ENCODE assay signal across 1 cellular context in the genomic region with DNA sequence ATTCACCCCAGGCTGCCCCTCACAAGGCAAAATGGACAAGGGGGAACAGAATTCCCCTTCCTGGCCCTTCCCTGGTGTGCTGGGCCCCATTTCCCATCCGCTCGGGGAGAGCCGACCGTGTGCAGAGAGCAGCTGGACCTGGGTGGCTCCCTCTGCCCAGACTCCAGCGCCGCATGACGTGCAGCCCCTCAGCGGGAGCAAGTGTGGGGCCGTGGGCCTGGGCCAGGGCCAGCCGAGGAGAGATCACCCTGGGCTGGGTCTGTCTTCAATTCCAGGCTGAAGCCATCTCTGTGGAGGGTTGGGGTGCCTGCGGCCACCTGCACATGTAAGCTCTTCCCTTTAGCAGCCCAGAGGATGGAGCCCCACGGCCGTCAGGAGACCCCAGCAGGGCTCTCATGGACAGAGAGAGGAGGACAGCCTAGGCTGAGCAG.
TF ChIP-seq lines count a peak whose summit lies in the region.

No MANE protein-coding gene starts in this region.

TF ChIP-seq in HepG2, 621 proteins besides CTCF, POLR2A, EP300 and RAD21 (continues in another document):
- TF ChIP-seq HNF4G (IDR thresholded peaks at IDR 0.05; ENCODE audit: borderline replicate concordance, low read depth, low read length), result no peak
- no peak for TF ChIP-seq HNF4G (CRISPR knock-in tag; IDR thresholded peaks at IDR 0.05; ENCODE audit: borderline replicate concordance, low read depth)
- TF ChIP-seq ZNF546 (CRISPR knock-in tag; conservative IDR thresholded peaks at IDR 0.05), result 0 out of 2 replicates have a peak, but pooled peaks have one; percentile 64
- no peak for TF ChIP-seq PHF20 (CRISPR knock-in tag; IDR thresholded peaks at IDR 0.05)
- TF ChIP-seq, protein P1, sequence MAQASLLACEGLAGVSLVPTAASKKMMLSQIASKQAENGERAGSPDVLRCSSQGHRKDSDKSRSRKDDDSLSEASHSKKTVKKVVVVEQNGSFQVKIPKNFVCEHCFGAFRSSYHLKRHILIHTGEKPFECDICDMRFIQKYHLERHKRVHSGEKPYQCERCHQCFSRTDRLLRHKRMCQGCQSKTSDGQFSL (CRISPR knock-in tag; IDR thresholded peaks at IDR 0.05), result no peak
- no peak for TF ChIP-seq ZNF557 (CRISPR knock-in tag; IDR thresholded peaks at IDR 0.05)
- TF ChIP-seq, protein P2, sequence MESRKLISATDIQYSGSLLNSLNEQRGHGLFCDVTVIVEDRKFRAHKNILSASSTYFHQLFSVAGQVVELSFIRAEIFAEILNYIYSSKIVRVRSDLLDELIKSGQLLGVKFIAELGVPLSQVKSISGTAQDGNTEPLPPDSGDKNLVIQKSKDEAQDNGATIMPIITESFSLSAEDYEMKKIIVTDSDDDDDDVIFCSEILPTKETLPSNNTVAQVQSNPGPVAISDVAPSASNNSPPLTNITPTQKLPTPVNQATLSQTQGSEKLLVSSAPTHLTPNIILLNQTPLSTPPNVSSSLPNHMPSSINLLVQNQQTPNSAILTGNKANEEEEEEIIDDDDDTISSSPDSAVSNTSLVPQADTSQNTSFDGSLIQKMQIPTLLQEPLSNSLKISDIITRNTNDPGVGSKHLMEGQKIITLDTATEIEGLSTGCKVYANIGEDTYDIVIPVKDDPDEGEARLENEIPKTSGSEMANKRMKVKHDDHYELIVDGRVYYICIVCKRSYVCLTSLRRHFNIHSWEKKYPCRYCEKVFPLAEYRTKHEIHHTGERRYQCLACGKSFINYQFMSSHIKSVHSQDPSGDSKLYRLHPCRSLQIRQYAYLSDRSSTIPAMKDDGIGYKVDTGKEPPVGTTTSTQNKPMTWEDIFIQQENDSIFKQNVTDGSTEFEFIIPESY (CRISPR knock-in tag; IDR thresholded peaks at IDR 0.05), result 0 out of 2 replicates have a peak, but pooled peaks have one; percentile 3
- no peak for TF ChIP-seq ZZZ3 (CRISPR knock-in tag; IDR thresholded peaks at IDR 0.05; ENCODE audit: borderline replicate concordance)
- TF ChIP-seq, protein P3, sequence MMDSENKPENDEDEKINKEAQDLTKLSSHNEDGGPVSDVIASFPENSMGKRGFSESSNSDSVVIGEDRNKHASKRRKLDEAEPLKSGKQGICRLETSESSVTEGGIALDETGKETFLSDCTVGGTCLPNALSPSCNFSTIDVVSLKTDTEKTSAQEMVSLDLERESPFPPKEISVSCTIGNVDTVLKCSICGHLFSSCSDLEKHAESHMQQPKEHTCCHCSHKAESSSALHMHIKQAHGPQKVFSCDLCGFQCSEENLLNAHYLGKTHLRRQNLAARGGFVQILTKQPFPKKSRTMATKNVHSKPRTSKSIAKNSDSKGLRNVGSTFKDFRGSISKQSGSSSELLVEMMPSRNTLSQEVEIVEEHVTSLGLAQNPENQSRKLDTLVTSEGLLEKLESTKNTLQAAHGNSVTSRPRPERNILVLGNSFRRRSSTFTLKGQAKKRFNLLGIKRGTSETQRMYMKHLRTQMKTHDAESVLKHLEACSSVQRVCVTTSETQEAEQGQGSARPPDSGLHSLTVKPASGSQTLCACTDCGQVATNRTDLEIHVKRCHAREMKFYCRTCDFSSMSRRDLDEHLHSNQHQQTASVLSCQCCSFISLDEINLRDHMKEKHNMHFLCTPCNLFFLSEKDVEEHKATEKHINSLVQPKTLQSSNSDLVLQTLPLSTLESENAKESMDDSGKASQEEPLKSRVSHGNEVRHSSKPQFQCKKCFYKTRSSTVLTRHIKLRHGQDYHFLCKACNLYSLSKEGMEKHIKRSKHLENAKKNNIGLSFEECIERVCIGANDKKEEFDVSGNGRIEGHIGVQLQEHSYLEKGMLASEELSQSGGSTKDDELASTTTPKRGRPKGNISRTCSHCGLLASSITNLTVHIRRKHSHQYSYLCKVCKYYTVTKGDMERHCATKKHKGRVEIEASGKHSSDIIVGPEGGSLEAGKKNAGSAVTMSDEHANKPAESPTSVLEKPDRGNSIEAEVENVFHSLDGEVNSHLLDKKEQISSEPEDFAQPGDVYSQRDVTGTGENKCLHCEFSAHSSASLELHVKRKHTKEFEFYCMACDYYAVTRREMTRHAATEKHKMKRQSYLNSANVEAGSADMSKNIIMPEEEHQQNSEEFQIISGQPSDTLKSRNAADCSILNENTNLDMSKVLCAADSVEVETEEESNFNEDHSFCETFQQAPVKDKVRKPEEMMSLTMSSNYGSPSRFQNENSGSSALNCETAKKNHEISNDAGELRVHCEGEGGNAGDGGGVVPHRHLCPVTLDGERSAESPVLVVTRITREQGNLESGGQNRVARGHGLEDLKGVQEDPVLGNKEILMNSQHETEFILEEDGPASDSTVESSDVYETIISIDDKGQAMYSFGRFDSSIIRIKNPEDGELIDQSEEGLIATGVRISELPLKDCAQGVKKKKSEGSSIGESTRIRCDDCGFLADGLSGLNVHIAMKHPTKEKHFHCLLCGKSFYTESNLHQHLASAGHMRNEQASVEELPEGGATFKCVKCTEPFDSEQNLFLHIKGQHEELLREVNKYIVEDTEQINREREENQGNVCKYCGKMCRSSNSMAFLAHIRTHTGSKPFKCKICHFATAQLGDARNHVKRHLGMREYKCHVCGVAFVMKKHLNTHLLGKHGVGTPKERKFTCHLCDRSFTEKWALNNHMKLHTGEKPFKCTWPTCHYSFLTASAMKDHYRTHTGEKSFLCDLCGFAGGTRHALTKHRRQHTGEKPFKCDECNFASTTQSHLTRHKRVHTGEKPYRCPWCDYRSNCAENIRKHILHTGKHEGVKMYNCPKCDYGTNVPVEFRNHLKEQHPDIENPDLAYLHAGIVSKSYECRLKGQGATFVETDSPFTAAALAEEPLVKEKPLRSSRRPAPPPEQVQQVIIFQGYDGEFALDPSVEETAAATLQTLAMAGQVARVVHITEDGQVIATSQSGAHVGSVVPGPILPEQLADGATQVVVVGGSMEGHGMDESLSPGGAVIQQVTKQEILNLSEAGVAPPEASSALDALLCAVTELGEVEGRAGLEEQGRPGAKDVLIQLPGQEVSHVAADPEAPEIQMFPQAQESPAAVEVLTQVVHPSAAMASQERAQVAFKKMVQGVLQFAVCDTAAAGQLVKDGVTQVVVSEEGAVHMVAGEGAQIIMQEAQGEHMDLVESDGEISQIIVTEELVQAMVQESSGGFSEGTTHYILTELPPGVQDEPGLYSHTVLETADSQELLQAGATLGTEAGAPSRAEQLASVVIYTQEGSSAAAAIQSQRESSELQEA (CRISPR knock-in tag; IDR thresholded peaks at IDR 0.05; ENCODE audit: not compliant biosample characterization), result no peak
- no peak for TF ChIP-seq TCF7 (IDR thresholded peaks at IDR 0.05; ENCODE audit: low read depth)
- no peak for TF ChIP-seq REPIN1 (CRISPR knock-in tag; IDR thresholded peaks at IDR 0.05; ENCODE audit: borderline replicate concordance, low read depth)
- TF ChIP-seq ZNF781 (CRISPR knock-in tag; IDR thresholded peaks at IDR 0.05; ENCODE audit: borderline replicate concordance, not compliant biosample characterization), result no peak
- TF ChIP-seq ZNF547 (CRISPR knock-in tag; IDR thresholded peaks at IDR 0.05), result peak; percentile 49; the same call in 1 of the 2 replicates
- TF ChIP-seq ZMYM4 (CRISPR knock-in tag; IDR thresholded peaks at IDR 0.05), result no peak
- TF ChIP-seq, protein P4, sequence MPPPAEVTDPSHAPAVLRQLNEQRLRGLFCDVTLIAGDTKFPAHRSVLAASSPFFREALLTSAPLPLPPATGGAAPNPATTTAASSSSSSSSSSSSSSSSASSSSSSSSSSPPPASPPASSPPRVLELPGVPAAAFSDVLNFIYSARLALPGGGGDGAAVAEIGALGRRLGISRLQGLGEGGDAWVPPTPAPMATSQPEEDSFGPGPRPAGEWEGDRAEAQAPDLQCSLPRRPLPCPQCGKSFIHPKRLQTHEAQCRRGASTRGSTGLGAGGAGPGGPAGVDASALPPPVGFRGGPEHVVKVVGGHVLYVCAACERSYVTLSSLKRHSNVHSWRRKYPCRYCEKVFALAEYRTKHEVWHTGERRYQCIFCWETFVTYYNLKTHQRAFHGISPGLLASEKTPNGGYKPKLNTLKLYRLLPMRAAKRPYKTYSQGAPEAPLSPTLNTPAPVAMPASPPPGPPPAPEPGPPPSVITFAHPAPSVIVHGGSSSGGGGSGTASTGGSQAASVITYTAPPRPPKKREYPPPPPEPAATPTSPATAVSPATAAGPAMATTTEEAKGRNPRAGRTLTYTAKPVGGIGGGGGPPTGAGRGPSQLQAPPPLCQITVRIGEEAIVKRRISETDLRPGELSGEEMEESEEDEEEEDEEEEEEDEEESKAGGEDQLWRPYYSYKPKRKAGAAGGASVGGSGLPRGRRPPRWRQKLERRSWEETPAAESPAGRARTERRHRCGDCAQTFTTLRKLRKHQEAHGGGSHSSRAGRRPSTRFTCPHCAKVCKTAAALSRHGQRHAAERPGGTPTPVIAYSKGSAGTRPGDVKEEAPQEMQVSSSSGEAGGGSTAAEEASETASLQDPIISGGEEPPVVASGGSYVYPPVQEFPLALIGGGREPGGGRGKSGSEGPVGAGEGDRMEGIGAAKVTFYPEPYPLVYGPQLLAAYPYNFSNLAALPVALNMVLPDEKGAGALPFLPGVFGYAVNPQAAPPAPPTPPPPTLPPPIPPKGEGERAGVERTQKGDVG (CRISPR knock-in tag; IDR thresholded peaks at IDR 0.05; ENCODE audit: borderline replicate concordance), result peak; percentile 58; the same call in 1 of the 2 replicates
- TF ChIP-seq, protein P5, sequence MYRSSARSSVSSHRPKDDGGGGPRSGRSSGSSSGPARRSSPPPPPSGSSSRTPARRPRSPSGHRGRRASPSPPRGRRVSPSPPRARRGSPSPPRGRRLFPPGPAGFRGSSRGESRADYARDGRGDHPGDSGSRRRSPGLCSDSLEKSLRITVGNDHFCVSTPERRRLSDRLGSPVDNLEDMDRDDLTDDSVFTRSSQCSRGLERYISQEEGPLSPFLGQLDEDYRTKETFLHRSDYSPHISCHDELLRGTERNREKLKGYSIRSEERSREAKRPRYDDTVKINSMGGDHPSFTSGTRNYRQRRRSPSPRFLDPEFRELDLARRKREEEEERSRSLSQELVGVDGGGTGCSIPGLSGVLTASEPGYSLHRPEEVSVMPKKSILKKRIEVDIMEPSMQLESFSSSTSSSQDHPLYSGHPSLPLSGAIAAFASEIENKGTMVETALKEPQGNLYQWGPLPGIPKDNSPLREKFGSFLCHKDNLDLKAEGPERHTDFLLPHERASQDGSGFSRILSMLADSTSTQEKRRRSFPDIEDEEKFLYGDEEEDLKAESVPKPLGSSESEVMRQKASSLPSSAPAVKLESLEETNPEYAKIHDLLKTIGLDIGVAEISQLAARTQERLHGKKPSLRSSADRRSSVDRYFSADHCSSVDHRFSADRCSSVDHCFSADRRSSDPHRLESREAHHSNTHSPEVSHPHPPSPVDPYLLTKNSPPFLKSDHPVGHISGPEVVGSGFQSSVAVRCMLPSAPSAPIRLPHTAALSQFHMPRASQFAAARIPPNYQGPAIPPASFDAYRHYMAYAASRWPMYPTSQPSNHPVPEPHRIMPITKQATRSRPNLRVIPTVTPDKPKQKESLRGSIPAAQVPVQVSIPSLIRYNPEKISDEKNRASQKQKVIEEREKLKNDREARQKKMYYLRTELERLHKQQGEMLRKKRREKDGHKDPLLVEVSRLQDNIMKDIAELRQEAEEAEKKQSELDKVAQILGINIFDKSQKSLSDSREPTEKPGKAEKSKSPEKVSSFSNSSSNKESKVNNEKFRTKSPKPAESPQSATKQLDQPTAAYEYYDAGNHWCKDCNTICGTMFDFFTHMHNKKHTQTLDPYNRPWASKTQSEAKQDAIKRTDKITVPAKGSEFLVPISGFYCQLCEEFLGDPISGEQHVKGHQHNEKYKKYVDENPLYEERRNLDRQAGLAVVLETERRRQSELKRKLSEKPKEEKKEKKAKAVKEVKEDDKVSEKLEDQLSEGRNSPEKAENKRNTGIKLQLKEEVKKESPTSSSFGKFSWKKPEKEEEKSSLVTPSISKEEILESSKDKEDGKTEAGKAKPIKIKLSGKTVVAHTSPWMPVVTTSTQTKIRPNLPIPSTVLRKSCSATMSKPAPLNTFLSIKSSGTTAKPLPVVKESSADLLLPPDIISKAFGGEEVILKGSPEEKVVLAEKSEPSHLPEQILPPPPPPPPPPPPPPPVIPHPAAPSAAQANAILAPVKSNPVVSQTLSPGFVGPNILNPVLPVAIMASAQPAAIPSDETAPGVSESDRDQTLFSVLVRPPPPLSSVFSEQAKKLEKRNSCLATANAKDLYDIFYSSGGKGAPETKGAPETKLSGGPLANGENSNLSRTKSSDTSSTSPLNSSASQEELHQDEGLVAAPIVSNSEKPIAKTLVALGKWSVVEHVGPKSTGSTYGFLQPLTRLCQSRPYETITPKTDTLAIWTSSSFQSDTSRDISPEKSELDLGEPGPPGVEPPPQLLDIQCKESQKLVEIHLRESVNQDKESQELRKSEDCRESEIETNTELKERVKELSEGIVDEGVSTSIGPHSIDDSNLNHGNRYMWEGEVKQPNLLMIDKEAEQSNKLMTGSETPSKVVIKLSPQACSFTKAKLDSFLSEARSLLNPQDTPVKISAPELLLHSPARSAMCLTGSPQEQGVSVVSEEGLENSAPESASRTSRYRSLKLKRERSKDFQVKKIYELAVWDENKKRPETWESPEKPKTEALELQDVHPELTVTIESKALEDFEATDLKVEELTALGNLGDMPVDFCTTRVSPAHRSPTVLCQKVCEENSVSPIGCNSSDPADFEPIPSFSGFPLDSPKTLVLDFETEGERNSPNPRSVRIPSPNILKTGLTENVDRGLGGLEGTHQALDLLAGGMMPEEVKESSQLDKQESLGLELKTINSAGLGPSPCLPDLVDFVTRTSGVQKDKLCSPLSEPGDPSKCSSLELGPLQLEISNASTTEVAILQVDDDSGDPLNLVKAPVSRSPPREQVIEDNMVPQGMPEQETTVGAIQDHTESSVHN (CRISPR knock-in tag; IDR thresholded peaks at IDR 0.05), result no peak
- no peak for TF ChIP-seq PRPF4 (IDR thresholded peaks at IDR 0.05; ENCODE audit: low read depth, low read length, poor library complexity, severe bottlenecking)
- peak; percentile 7 for TF ChIP-seq YY1 (IDR thresholded peaks at IDR 0.05; ENCODE audit: insufficient read depth, insufficient replicate concordance, low read depth, low read length)
- no peak for TF ChIP-seq ZNF543 (CRISPR knock-in tag; IDR thresholded peaks at IDR 0.05)
- no peak for TF ChIP-seq PTBP1 (IDR thresholded peaks at IDR 0.05; ENCODE audit: low read depth, low read length, poor library complexity, severe bottlenecking)
- no peak for TF ChIP-seq SSRP1 (CRISPR knock-in tag; IDR thresholded peaks at IDR 0.05)
- no peak for TF ChIP-seq NBN (conservative IDR thresholded peaks at IDR 0.05)
- TF ChIP-seq, protein P6, sequence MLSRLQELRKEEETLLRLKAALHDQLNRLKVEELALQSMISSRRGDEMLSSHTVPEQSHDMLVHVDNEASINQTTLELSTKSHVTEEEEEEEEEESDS (CRISPR knock-in tag; IDR thresholded peaks at IDR 0.05; ENCODE audit: borderline replicate concordance), result no peak
- TF ChIP-seq ZNF567 (CRISPR knock-in tag; IDR thresholded peaks at IDR 0.05; ENCODE audit: borderline replicate concordance), result no peak
- TF ChIP-seq, protein P7, sequence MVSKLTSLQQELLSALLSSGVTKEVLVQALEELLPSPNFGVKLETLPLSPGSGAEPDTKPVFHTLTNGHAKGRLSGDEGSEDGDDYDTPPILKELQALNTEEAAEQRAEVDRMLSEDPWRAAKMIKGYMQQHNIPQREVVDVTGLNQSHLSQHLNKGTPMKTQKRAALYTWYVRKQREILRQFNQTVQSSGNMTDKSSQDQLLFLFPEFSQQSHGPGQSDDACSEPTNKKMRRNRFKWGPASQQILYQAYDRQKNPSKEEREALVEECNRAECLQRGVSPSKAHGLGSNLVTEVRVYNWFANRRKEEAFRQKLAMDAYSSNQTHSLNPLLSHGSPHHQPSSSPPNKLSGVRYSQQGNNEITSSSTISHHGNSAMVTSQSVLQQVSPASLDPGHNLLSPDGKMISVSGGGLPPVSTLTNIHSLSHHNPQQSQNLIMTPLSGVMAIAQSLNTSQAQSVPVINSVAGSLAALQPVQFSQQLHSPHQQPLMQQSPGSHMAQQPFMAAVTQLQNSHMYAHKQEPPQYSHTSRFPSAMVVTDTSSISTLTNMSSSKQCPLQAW (CRISPR knock-in tag; IDR thresholded peaks at IDR 0.05), result no peak
- TF ChIP-seq ZNF264 (CRISPR knock-in tag; IDR thresholded peaks at IDR 0.05), result no peak
- no peak for TF ChIP-seq MLLT10 (CRISPR knock-in tag; IDR thresholded peaks at IDR 0.05)
- 0 out of 2 replicates have a peak, but pooled peaks have one; percentile 48 for TF ChIP-seq NFE2L1 (CRISPR knock-in tag; IDR thresholded peaks at IDR 0.05; ENCODE audit: borderline replicate concordance)
- no peak for TF ChIP-seq GATAD1 (CRISPR knock-in tag; IDR thresholded peaks at IDR 0.05)
- no peak for TF ChIP-seq HMG20B (CRISPR knock-in tag; conservative IDR thresholded peaks at IDR 0.05)
- TF ChIP-seq ELF4 (CRISPR knock-in tag; IDR thresholded peaks at IDR 0.05; ENCODE audit: borderline replicate concordance), result no peak
